12 cellular contexts compared by ENCODE assay signal in the genomic region with DNA sequence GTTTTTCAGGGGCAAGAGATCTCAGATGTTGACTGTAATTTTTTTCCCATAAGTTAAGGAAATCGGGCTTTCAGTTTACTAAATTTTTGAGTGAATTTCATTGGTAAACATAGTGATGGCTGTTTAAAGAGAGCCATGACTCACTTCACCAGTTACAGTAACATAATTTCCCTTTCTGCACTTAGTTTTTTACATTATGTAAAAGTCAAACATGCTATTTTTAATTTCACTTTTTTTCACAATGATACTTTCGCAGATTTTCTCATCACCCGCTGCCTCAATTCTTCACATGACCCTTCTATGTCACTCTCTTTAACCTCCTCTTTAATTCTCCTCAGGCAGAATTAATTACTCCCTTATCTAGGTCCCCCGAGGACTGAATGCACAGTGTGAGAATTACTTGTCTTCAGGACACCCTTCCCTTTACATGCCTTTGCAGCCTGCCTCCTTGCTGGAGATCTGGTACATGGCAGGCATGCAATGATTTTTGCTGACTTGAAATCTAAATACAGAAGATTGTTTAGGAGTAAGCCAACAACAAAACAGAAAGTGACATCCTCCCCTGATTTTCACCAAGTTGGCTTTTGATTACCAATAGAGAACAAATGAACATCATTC.
DNase-seq lines count a peak whose midpoint lies in the region; ATAC-seq, FAIRE-seq and TF ChIP-seq lines count a peak whose summit lies in the region.
"Had no signal": no experiment of that assay in that cellular context is flagged by ENCODE, and none has a peak within 500 bp of the region (broad histone marks: within the 10 kb centered on the region; RNA-seq: fewer than 3 reads in every experiment).

No MANE protein-coding gene starts in this region.

- H3K27ac ChIP-seq in A673 (ENCODE audit: low read depth, low read length, poor library complexity, severe bottlenecking), result peak overlapping the region; percentile 18
- H3K27ac ChIP-seq in HEK293 (ENCODE audit: extremely low read depth, low read depth, low read length), result no peak overlapping the region

- CTCF ChIA-PET in A673 (lab: Charles Lee) (no interaction called here), HEK293 (lab: Yijun Ruan, JAX) (no interaction called here)

- no TSS peak for BruUV-seq in A673 (replicated peaks; lab: Mats Ljungman, UMichigan)

- no peak for ATAC-seq in GM21576 (IDR thresholded peaks at IDR 0.05; ENCODE audit: unreplicated experiment)
- ATAC-seq in HG03108 (IDR thresholded peaks at IDR 0.05; ENCODE audit: unreplicated experiment), result no peak
- ATAC-seq: T-cell had no signal

- no peak overlapping the region for H3K9ac ChIP-seq in adipocyte (ENCODE audit: low read length)

- H3K36me3 ChIP-seq in A673 (ENCODE audit: insufficient read depth, low read length, poor library complexity, severe bottlenecking) (no peaks in the 10 kb centered on the region), HEK293 (ENCODE audit: control insufficient read depth in 2 of 2, insufficient read depth in 1 of 2, low read length in 2 of 2) (no peaks in the 10 kb centered on the region), adipocyte (ENCODE audit: control insufficient read depth, insufficient read depth, low read length, severe bottlenecking) (no peaks in the 10 kb centered on the region)

- H3K4me1 ChIP-seq in A673 (ENCODE audit: insufficient read depth, low read length, poor library complexity, severe bottlenecking) (peaks cover 62% of the 10 kb centered on the region), HEK293 (ENCODE audit: control insufficient read depth, insufficient read depth, low read length) (peaks cover 14% of the 10 kb centered on the region), adipocyte (ENCODE audit: control insufficient read depth, insufficient read depth, low read length) (peaks cover 46% of the 10 kb centered on the region)

- FAIRE-seq in GM19239 (lab: Jason Lieb, UNC), result no peak
- FAIRE-seq: bronchial epithelial cell had no signal

- H3K9me3 ChIP-seq in A673 (ENCODE audit: low read depth, low read length, poor library complexity, severe bottlenecking), result no peaks in the 10 kb centered on the region
- no peaks in the 10 kb centered on the region for H3K9me3 ChIP-seq in HEK293 (ENCODE audit: control insufficient read depth, insufficient read depth, low read depth, low read length)
- no peaks in the 10 kb centered on the region for H3K9me3 ChIP-seq in adipocyte (ENCODE audit: control insufficient read depth, low read length)

- POLR2A ChIA-PET in A673 (lab: Charles Lee; ENCODE audit: low non-redundant PET) (no interaction called here), HEK293 (lab: Yijun Ruan, JAX) (no interaction called here)

- peak; percentile 60 for TF ChIP-seq CTCF in A673 (conservative IDR thresholded peaks at IDR 0.05; ENCODE audit: low read depth, low read length)
- no peak for TF ChIP-seq CTCF in HEK293 (tag by site-specific recombination; IDR thresholded peaks at IDR 0.05)

- intact Hi-C loops in A673 (cut with micrococcal nuclease; ENCODE audit: unreplicated experiment), result no loop called here

- DNase-seq in A673 (ENCODE audit: low spot score) (peak; percentile 96), adipocyte (ENCODE audit: low read depth) (peak; percentile 57), foreskin melanocyte (peak; percentile 14), GM19239 (ENCODE audit: insufficient read length, low spot score) (no peak), GF-D8 (lab: John Stamatoyannopoulos, UW) (no peak)
- DNase-seq: activated CD4-positive, alpha-beta T cell treated with anti-CD3 and anti-CD28 coated beads, Interleukin-2, amount 10 ng/mL, durations not matched to agents 7 days and 5 days; NCI-H2081; T-cell had no signal

- H3K4me3 ChIP-seq in A673 (ENCODE audit: low read depth, low read length, poor library complexity, severe bottlenecking) (peak overlapping the region; percentile 3), HEK293 (ENCODE audit: low read depth, low read length) (no peak overlapping the region), adipocyte (ENCODE audit: low read length) (no peak overlapping the region)

- H3K27me3 ChIP-seq in A673 (replicated peaks; ENCODE audit: insufficient read depth, low read depth, low read length, poor library complexity), result no peaks in the 10 kb centered on the region
- H3K27me3 ChIP-seq in adipocyte (replicated peaks; ENCODE audit: control insufficient read depth, insufficient read depth, low read length), result no peaks in the 10 kb centered on the region

TF ChIP-seq in HEK293, 187 proteins besides CTCF, POLR2A, EP300 and RAD21 (continues in another document):
- no peak for TF ChIP-seq KLF10 (tag by site-specific recombination; IDR thresholded peaks at IDR 0.05)
- TF ChIP-seq WT1 (tag by site-specific recombination; IDR thresholded peaks at IDR 0.05), result 0 out of 2 replicates have a peak, but pooled peaks have one; percentile 15
- peak; percentile 80 for TF ChIP-seq PRDM1 (tag by site-specific recombination; IDR thresholded peaks at IDR 0.05)
- peak; percentile 22; the same call in 1 of the 2 replicates for TF ChIP-seq ZNF843 (tag by site-specific recombination; IDR thresholded peaks at IDR 0.05)
- peak; percentile 81 for TF ChIP-seq ZIC2 (tag by site-specific recombination; IDR thresholded peaks at IDR 0.05)
- no peak for TF ChIP-seq ZNF747 (tag by site-specific recombination; IDR thresholded peaks at IDR 0.05)
- no peak for TF ChIP-seq BCL6B (tag by site-specific recombination; IDR thresholded peaks at IDR 0.05)
- TF ChIP-seq, protein P1, sequence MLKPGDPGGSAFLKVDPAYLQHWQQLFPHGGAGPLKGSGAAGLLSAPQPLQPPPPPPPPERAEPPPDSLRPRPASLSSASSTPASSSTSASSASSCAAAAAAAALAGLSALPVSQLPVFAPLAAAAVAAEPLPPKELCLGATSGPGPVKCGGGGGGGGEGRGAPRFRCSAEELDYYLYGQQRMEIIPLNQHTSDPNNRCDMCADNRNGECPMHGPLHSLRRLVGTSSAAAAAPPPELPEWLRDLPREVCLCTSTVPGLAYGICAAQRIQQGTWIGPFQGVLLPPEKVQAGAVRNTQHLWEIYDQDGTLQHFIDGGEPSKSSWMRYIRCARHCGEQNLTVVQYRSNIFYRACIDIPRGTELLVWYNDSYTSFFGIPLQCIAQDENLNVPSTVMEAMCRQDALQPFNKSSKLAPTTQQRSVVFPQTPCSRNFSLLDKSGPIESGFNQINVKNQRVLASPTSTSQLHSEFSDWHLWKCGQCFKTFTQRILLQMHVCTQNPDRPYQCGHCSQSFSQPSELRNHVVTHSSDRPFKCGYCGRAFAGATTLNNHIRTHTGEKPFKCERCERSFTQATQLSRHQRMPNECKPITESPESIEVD (tag by site-specific recombination; IDR thresholded peaks at IDR 0.05), result peak; percentile 86
- no peak for TF ChIP-seq ZNF707 (tag by site-specific recombination; IDR thresholded peaks at IDR 0.05)
- TF ChIP-seq, protein P2, sequence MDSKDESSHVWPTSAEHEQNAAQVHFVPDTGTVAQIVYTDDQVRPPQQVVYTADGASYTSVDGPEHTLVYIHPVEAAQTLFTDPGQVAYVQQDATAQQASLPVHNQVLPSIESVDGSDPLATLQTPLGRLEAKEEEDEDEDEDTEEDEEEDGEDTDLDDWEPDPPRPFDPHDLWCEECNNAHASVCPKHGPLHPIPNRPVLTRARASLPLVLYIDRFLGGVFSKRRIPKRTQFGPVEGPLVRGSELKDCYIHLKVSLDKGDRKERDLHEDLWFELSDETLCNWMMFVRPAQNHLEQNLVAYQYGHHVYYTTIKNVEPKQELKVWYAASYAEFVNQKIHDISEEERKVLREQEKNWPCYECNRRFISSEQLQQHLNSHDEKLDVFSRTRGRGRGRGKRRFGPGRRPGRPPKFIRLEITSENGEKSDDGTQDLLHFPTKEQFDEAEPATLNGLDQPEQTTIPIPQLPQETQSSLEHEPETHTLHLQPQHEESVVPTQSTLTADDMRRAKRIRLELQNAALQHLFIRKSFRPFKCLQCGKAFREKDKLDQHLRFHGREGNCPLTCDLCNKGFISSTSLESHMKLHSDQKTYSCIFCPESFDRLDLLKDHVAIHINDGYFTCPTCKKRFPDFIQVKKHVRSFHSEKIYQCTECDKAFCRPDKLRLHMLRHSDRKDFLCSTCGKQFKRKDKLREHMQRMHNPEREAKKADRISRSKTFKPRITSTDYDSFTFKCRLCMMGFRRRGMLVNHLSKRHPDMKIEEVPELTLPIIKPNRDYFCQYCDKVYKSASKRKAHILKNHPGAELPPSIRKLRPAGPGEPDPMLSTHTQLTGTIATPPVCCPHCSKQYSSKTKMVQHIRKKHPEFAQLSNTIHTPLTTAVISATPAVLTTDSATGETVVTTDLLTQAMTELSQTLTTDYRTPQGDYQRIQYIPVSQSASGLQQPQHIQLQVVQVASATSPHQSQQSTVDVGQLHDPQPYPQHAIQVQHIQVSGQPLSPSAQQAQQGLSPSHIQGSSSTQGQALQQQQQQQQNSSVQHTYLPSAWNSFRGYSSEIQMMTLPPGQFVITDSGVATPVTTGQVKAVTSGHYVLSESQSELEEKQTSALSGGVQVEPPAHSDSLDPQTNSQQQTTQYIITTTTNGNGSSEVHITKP (tag by site-specific recombination; IDR thresholded peaks at IDR 0.05), result no peak

Comparison
In these comparisons a context has a peak if more than half of its experiments do, and no peak if none do; other contexts are left out.
1. DNase-seq: peak in A673 (single experiment), adipocyte (single experiment) and foreskin melanocyte (single experiment); none in GM19239 (single experiment) and GF-D8 (single experiment).